In genomic region chr6:21189721-21190120, GRCh38 we compare ENCODE assay signal across 21 cellular contexts.
DNase-seq lines count a peak whose midpoint lies in the region; ATAC-seq, FAIRE-seq and TF ChIP-seq lines count a peak whose summit lies in the region.
"Had no signal": no experiment of that assay in that cellular context is flagged by ENCODE, and none has a peak within 500 bp of the region (broad histone marks: within the 10 kb centered on the region; RNA-seq: fewer than 3 reads in every experiment).

No MANE protein-coding gene starts in this region.

- H2BK5ac ChIP-seq in H1 (ENCODE audit: low read depth, low read length): no peak overlapping the region

- DNase-seq in A673 (ENCODE audit: low spot score): peak; percentile 49
- DNase-seq in NCI-H1105 treated with DMSO at 0.1 percent for 48 hours (lab: John Stamatoyannopoulos, UW): peak; percentile 88
- DNase-seq in NCI-H2227 treated with DMSO at 0.1 percent for 48 hours (lab: John Stamatoyannopoulos, UW): peak; percentile 81
- no peak for DNase-seq in H1 (ENCODE audit: low read depth in 1 of 2, low spot score in 2 of 2)
- no peak for DNase-seq in stimulated activated CD4-positive, alpha-beta T cell treated with anti-CD3 and anti-CD28 coated beads, Interleukin-1b, Interleukin-23, amount 100 ng/mL, for 48 hours
- no peak for DNase-seq in OCI-M2 (lab: John Stamatoyannopoulos, UW; ENCODE audit: unreplicated experiment)
- no peak for DNase-seq in effector memory CD4-positive, alpha-beta T cell
- DNase-seq: activated CD4-positive, CD25-positive, alpha-beta regulatory T cell treated with anti-CD3 and anti-CD28 coated beads, Interleukin-2, amount 50 U/mL, for 72 hours; DMS53; gastrocnemius medialis; midbrain; NCI-H510A treated with DMSO at 0.1 percent for 48 hours; SIG-M5; T-helper 2 cell; testis had no signal

- no peak overlapping the region for H3K9ac ChIP-seq in H1 (replicated peaks in 1 of 4; ENCODE audit: extremely low read depth in 1 of 4, low read depth in 3 of 4, low read length in 3 of 4)
- H3K9ac ChIP-seq: KMS-11 had no signal

- no peaks in the 10 kb centered on the region for H3K79me2 ChIP-seq in H1 (ENCODE audit: control insufficient read depth in 1 of 2, insufficient read depth in 2 of 2, low read length in 2 of 2)

- H3K4me3 ChIP-seq in A673 (ENCODE audit: low read depth, low read length, poor library complexity, severe bottlenecking) (no peak overlapping the region), H1 (ENCODE audit: extremely low read depth in 1 of 4, insufficient read depth in 2 of 4, low read depth in 3 of 4, low read length in 4 of 4) (no peak overlapping the region)
- no peak overlapping the region for H3K4me3 ChIP-seq in effector memory CD4-positive, alpha-beta T cell (ENCODE audit: insufficient read depth, low read depth, low read length, poor library complexity, severe bottlenecking)
- H3K4me3 ChIP-seq: gastrocnemius medialis, testis had no signal

- no peaks in the 10 kb centered on the region for H3K27me3 ChIP-seq in A673 (replicated peaks; ENCODE audit: insufficient read depth, low read depth, low read length, poor library complexity)
- H3K27me3 ChIP-seq in H1 (replicated peaks in 1 of 4; ENCODE audit: control insufficient read depth in 3 of 4, extremely low read depth in 1 of 4, insufficient read depth in 3 of 4, low read length in 3 of 4): no peaks in the 10 kb centered on the region
- no peaks in the 10 kb centered on the region for H3K27me3 ChIP-seq in effector memory CD4-positive, alpha-beta T cell (replicated peaks; ENCODE audit: control insufficient read depth, insufficient read depth, low read length, poor library complexity, severe bottlenecking)
- H3K27me3 ChIP-seq: gastrocnemius medialis, testis had no signal

- no peak for FAIRE-seq in H1 (lab: Jason Lieb, UNC)
- FAIRE-seq: A204.1 had no signal

- BruUV-seq in A673 (replicated peaks; lab: Mats Ljungman, UMichigan): no TSS peak

- H4K5ac ChIP-seq in H1 (ENCODE audit: insufficient read length, low read depth, low read length): no peak overlapping the region

- no peak for TF ChIP-seq POLR2A in H1 (IDR thresholded peaks at IDR 0.05; ENCODE audit: control extremely low read depth in 1 of 2, low read depth in 2 of 2, low read length in 2 of 2)

- H2AFZ ChIP-seq in H1 (ENCODE audit: low read length): no peak overlapping the region

- H4K20me1 ChIP-seq in H1 (replicated peaks in 1 of 2; ENCODE audit: control insufficient read depth in 1 of 2, insufficient read depth in 2 of 2, low read length in 2 of 2): no peaks in the 10 kb centered on the region

- H3K4ac ChIP-seq in H1 (replicated peaks; ENCODE audit: insufficient read length, low read depth, low read length): no peak overlapping the region

- ATAC-seq in HG03342 (IDR thresholded peaks at IDR 0.05; ENCODE audit: unreplicated experiment): no peak
- ATAC-seq: gastrocnemius medialis, HCT116 had no signal

- H3K23ac ChIP-seq in H1 (ENCODE audit: insufficient read length): no peak overlapping the region

- H3K4me1 ChIP-seq in A673 (ENCODE audit: insufficient read depth, low read length, poor library complexity, severe bottlenecking) (peaks cover 71% of the 10 kb centered on the region), H1 (replicated peaks in 1 of 4; ENCODE audit: control insufficient read depth in 3 of 4, insufficient read depth in 4 of 4, low read length in 3 of 4) (peaks cover 0 to 19% (median 7%) of the 10 kb centered on the region in 4 experiments; a peak in 4 of 7 replicates)
- no peaks in the 10 kb centered on the region for H3K4me1 ChIP-seq in effector memory CD4-positive, alpha-beta T cell (ENCODE audit: control insufficient read depth, insufficient read depth, low read length, poor library complexity, severe bottlenecking)
- H3K4me1 ChIP-seq: testis had no signal

- no peak overlapping the region for H2BK15ac ChIP-seq in H1 (ENCODE audit: low read length)

- H4K8ac ChIP-seq in H1 (ENCODE audit: extremely low read depth, insufficient read depth, low read length): no peak overlapping the region

- H3K23me2 ChIP-seq in H1 (ENCODE audit: low read depth, low read length): no peaks in the 10 kb centered on the region

- no peak for TF ChIP-seq CTCF in A673 (conservative IDR thresholded peaks at IDR 0.05; ENCODE audit: low read depth, low read length)
- no peak for TF ChIP-seq CTCF in H1 (IDR thresholded peaks at IDR 0.05; ENCODE audit: control extremely low read depth in 1 of 3, insufficient read depth in 1 of 3, low read depth in 1 of 3, low read length in 3 of 3)

- H2AK5ac ChIP-seq in H1 (ENCODE audit: low read depth, low read length): no peak overlapping the region

- H3K18ac ChIP-seq in H1 (ENCODE audit: extremely low read depth, low read length): no peak overlapping the region

- H2BK20ac ChIP-seq in H1 (ENCODE audit: low read length): no peak overlapping the region

- no peak for TF ChIP-seq RAD21 in H1 (IDR thresholded peaks at IDR 0.05 in 1 of 2, conservative IDR thresholded peaks at IDR 0.05 in 1 of 2; ENCODE audit: low read depth in 2 of 2, low read length in 2 of 2)

- TF ChIP-seq EP300 in H1 (IDR thresholded peaks at IDR 0.05; ENCODE audit: borderline replicate concordance in 1 of 2, low read depth in 2 of 2, low read length in 2 of 2): no peak

- WGBS in H1 (ENCODE audit: extremely low coverage in 1 of 2, insufficient coverage in 1 of 2, insufficient read length in 1 of 2, insufficient replicate concordance in 2 of 2, low coverage in 1 of 2, low lambda C conversion rate in 2 of 2, missing lambda C conversion rate in 1 of 2), 2 experiments: 89% methylated on average over 4 of the region's 4 CpGs; no CpG with 5 or more reads in 1 of the 2 experiments

- no peak overlapping the region for H3K56ac ChIP-seq in H1 (replicated peaks; ENCODE audit: insufficient read length, low read depth, low read length)

- no peaks in the 10 kb centered on the region for H3K9me3 ChIP-seq in A673 (ENCODE audit: low read depth, low read length, poor library complexity, severe bottlenecking)
- no peaks in the 10 kb centered on the region for H3K9me3 ChIP-seq in H1 (ENCODE audit: insufficient read depth in 2 of 2, low read depth in 1 of 2, low read length in 1 of 2)
- H3K9me3 ChIP-seq in effector memory CD4-positive, alpha-beta T cell (ENCODE audit: control insufficient read depth, low read length): no peaks in the 10 kb centered on the region
- H3K9me3 ChIP-seq: gastrocnemius medialis, testis had no signal

- H2BK12ac ChIP-seq in H1 (ENCODE audit: low read depth, low read length): no peak overlapping the region

- H3K36me3 ChIP-seq in A673 (ENCODE audit: insufficient read depth, low read length, poor library complexity, severe bottlenecking) (no peaks in the 10 kb centered on the region), H1 (ENCODE audit: control insufficient read depth in 2 of 4, insufficient read depth in 4 of 4, low read length in 3 of 4) (no peaks in the 10 kb centered on the region; a peak in 2 of 8 replicates)
- no peaks in the 10 kb centered on the region for H3K36me3 ChIP-seq in effector memory CD4-positive, alpha-beta T cell (ENCODE audit: control insufficient read depth, insufficient read depth, low read length)
- H3K36me3 ChIP-seq: gastrocnemius medialis had no signal

- peak overlapping the region; percentile 44 for H2BK120ac ChIP-seq in H1 (replicated peaks; ENCODE audit: low read depth, low read length)

- peak overlapping the region; percentile 86 for H3K27ac ChIP-seq in A673 (ENCODE audit: low read depth, low read length, poor library complexity, severe bottlenecking)
- no peak overlapping the region for H3K27ac ChIP-seq in H1 (ENCODE audit: low read depth, low read length)
- no peak overlapping the region for H3K27ac ChIP-seq in effector memory CD4-positive, alpha-beta T cell (ENCODE audit: insufficient read depth, low read length, poor library complexity, severe bottlenecking)
- H3K27ac ChIP-seq: C4-2B, coronary artery, gastrocnemius medialis, KMS-11, testis had no signal

- H3K4me2 ChIP-seq in H1 (ENCODE audit: insufficient read depth in 1 of 2, low read depth in 2 of 2, low read length in 2 of 2): no peak overlapping the region
- H3K4me2 ChIP-seq: KMS-11 had no signal

- no peaks in the 10 kb centered on the region for H3K79me1 ChIP-seq in H1 (ENCODE audit: low read depth, low read length)

- no peak overlapping the region for H3K14ac ChIP-seq in H1 (ENCODE audit: insufficient read length)

- peak overlapping the region; percentile 17 for H4K91ac ChIP-seq in H1 (replicated peaks; ENCODE audit: insufficient read length, low read length)

- intact Hi-C loops in A673 (cut with micrococcal nuclease; ENCODE audit: unreplicated experiment): loop anchor here (2.0 to 10.0 kb wide), 4 partner anchors 315 to 615 kb away; no protein-coding TSS in a partner anchor

- POLR2A ChIA-PET in A673 (lab: Charles Lee; ENCODE audit: low non-redundant PET) (interaction anchor here (0.6 kb wide), 1 partner anchor 433 kb away, joined by 5 read pairs; no protein-coding TSS in a partner anchor), H1 (lab: Charles Lee; ENCODE audit: partially characterized antibody) (interaction anchor here (0.6 kb wide), 1 partner anchor 10 kb away, joined by 3 read pairs; no protein-coding TSS in a partner anchor)

- CTCF ChIA-PET in A673 (lab: Charles Lee) (no interaction called here), H1 (lab: Charles Lee; ENCODE audit: partially characterized antibody) (interaction anchor here (0.6 kb wide), 2 partner anchors 69 to 1921 kb away, joined by 3 to 4 read pairs; no protein-coding TSS in a partner anchor)

TF ChIP-seq in H1, 55 proteins besides CTCF, POLR2A, EP300 and RAD21:
- TF ChIP-seq JUND (IDR thresholded peaks at IDR 0.05; ENCODE audit: low read length) (no peak), BACH1 (IDR thresholded peaks at IDR 0.05; ENCODE audit: low read length) (no peak), SP4 (IDR thresholded peaks at IDR 0.05; ENCODE audit: low read length) (no peak), TCF12 (IDR thresholded peaks at IDR 0.05; ENCODE audit: low read depth, low read length) (no peak)

Comparison
In these comparisons a context has a peak if more than half of its experiments do, and no peak if none do; other contexts are left out.
1. DNase-seq: peak in A673 (single experiment), NCI-H1105 treated with DMSO at 0.1 percent for 48 hours (single experiment) and NCI-H2227 treated with DMSO at 0.1 percent for 48 hours (single experiment); none in H1 (0 of 2), stimulated activated CD4-positive, alpha-beta T cell treated with anti-CD3 and anti-CD28 coated beads, Interleukin-1b, Interleukin-23, amount 100 ng/mL, for 48 hours (single experiment), OCI-M2 (single experiment) and effector memory CD4-positive, alpha-beta T cell (0 of 3).